ENCODE assay signal across 8 cellular contexts in the genomic region with DNA sequence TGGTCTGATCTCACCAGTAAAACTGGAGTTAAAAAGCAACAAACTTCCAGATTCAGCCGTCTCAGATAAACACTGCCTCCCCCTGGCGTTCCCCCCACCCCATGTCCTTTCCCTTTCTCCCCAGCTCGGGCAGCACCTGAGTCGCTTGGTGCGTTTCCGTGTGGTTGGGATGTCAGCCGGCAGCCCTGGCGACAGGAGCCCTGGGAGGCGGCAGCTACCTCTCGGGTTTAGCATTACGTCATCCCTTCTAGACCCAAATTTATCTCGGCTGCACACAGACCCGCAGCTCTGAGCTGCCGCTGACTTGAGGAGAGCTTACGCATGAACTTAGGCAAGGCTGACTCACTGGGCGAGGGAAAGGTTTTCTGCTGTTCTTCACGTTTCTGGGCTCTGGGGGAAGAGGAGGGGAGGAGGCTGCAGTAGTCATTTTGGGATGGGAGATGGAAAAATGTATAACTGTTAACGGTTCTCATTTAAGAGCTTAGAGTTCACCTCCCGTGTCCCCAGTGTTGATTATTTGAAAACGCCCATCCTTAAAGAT. TPM values are rescaled to one million over a fixed set of nuclear protein-coding genes. Genes with fewer than 3 reads are reported as not detected.
DNase-seq lines count a peak whose midpoint lies in the region; ATAC-seq and TF ChIP-seq lines count a peak whose summit lies in the region.

No MANE protein-coding gene starts in this region.

- DNase-seq in CD4-positive, alpha-beta memory T cell: peak; percentile 70 to 96 (median 76)
- DNase-seq in SIG-M5 (lab: John Stamatoyannopoulos, UW) (peak; percentile 62), germinal center (ENCODE audit: low spot score) (peak; percentile 48), occipital lobe (lab: John Stamatoyannopoulos, UW) (peak; percentile 84), transverse colon (peak; percentile 72)
- peak; percentile 81 for DNase-seq in activated naive CD4-positive, alpha-beta T cell treated with Interleukin-2 at 50 U/mL for 16 hours

- intact Hi-C loops in CD4-positive, alpha-beta memory T cell (cut with micrococcal nuclease): loop anchor here (1.0 kb wide), 1 partner anchor 9 kb away; no protein-coding TSS in a partner anchor
- intact Hi-C loops in transverse colon (cut with DNase I; ENCODE audit: low total_unique reads): no loop called here

- in situ Hi-C loops in transverse colon (cut with MboI; ENCODE audit: low pct_ligation_motif_present in 1 of 4, low pct_unique_long_range_greater_than_20kb in 1 of 4, low sequenced_read_pairs in 3 of 4): no loop called here

- no peak for TF ChIP-seq EP300 in transverse colon (IDR thresholded peaks at IDR 0.05; ENCODE audit: low read depth)

- peaks cover 0 to 2% of the 10 kb centered on the region in 2 donors for H3K36me3 Mint-ChIP-seq in CD4-positive, alpha-beta memory T cell

- 4 to 5% methylated on average over 4 to 20 of the region's 20 CpGs for WGBS in transverse colon (ENCODE audit: low coverage in 1 of 2), 2 donors

- no peak for TF ChIP-seq CTCF in transverse colon (IDR thresholded peaks at IDR 0.05)

- no peaks in the 10 kb centered on the region for H3K36me3 ChIP-seq in CD4-positive, alpha-beta memory T cell (ENCODE audit: insufficient read depth, low read length)
- H3K36me3 ChIP-seq in transverse colon: no peaks in the 10 kb centered on the region

- H3K27ac Mint-ChIP-seq in CD4-positive, alpha-beta memory T cell: peak overlapping the region; percentile 85 to 98 (median 94)

- H3K9me3 ChIP-seq in CD4-positive, alpha-beta memory T cell (ENCODE audit: control insufficient read depth in 1 of 2, low read length in 2 of 2): no peaks in the 10 kb centered on the region
- H3K9me3 ChIP-seq in transverse colon: no peaks in the 10 kb centered on the region

- peaks cover 26 to 62% (median 46%) of the 10 kb centered on the region in 4 donors for H3K4me1 Mint-ChIP-seq in CD4-positive, alpha-beta memory T cell

- H3K27me3 Mint-ChIP-seq in CD4-positive, alpha-beta memory T cell: no peaks in the 10 kb centered on the region

- peak overlapping the region; percentile 57 to 91 (median 82) for H3K4me3 Mint-ChIP-seq in CD4-positive, alpha-beta memory T cell

- POLR2A ChIA-PET in CD4-positive, alpha-beta memory T cell (lab: Charles Lee; ENCODE audit: partially characterized antibody): interaction anchor here (0.5 to 9.8 kb wide), 8 partner anchors 11 to 1962 kb away, joined by 3 to 464 read pairs (median 3); partner anchors contain the start of genes GPAM and MXI1

- no peak for TF ChIP-seq POLR2A in transverse colon (IDR thresholded peaks at IDR 0.05)

- peak overlapping the region; percentile 42 for H3K27ac ChIP-seq in CD4-positive, alpha-beta memory T cell (ENCODE audit: low read depth, low read length)
- H3K27ac ChIP-seq in transverse colon: peak overlapping the region; percentile 68 to 76 (median 72)

- H3K4me3 ChIP-seq in CD4-positive, alpha-beta memory T cell (ENCODE audit: low read length in 2 of 2): peak overlapping the region in 1 of 2 donors; percentile 40
- peak overlapping the region in 2 of 4 donors; percentile 12 to 30 for H3K4me3 ChIP-seq in transverse colon

- H3K9me3 Mint-ChIP-seq in CD4-positive, alpha-beta memory T cell: no peaks in the 10 kb centered on the region

- H3K27me3 ChIP-seq in CD4-positive, alpha-beta memory T cell (ENCODE audit: insufficient read depth, low read length): no peaks in the 10 kb centered on the region
- H3K27me3 ChIP-seq in transverse colon: no peaks in the 10 kb centered on the region

- CTCF ChIA-PET in CD4-positive, alpha-beta memory T cell (lab: Charles Lee; ENCODE audit: partially characterized antibody): interaction anchor here (1.2 to 10.4 kb wide), 7 partner anchors 12 to 338 kb away, joined by 3 to 203 read pairs (median 5); partner anchors contain the start of gene MXI1

- H3K4me1 ChIP-seq in CD4-positive, alpha-beta memory T cell (ENCODE audit: insufficient read depth, low read length): peaks cover 24% of the 10 kb centered on the region
- peaks cover 12 to 43% (median 21%) of the 10 kb centered on the region in 4 donors for H3K4me1 ChIP-seq in transverse colon

- ATAC-seq in GM19455 (IDR thresholded peaks at IDR 0.05; ENCODE audit: unreplicated experiment): peak; percentile 41
- peak; percentile 42 for ATAC-seq in HG03575 (IDR thresholded peaks at IDR 0.05; ENCODE audit: extremely low read depth, insufficient number of reproducible peaks, low FRiP score, unreplicated experiment)

RNA-seq across cellular contexts. Expression of gene MXI1, which starts 14.4 kb away (rescaled TPM):
- total RNA-seq in CD4-positive, alpha-beta memory T cell: 10 to 100 TPM; 49.7 to 56.6 TPM
- polyA plus RNA-seq in CD4-positive, alpha-beta memory T cell: 10 to 100 TPM; 32.1 to 54.6 TPM
- 68.2 TPM for total RNA-seq in occipital lobe
- total RNA-seq in transverse colon: 10 to 100 TPM; 44.8 to 96.5 (median 65.3) TPM
